In genomic region chr3:182490601-182491485, GRCh38 we compare ENCODE assay signal across 8 cellular contexts.
DNase-seq lines count a peak whose midpoint lies in the region; ATAC-seq and TF ChIP-seq lines count a peak whose summit lies in the region.

No MANE protein-coding gene starts in this region.

- peak; percentile 46 for TF ChIP-seq CTCF in GM06990 (IDR thresholded peaks at IDR 0.05; ENCODE audit: insufficient read depth, low read length, poor library complexity, severe bottlenecking)

- in situ Hi-C loops in SK-MEL-5 (cut with HindIII; ENCODE audit: low pct_unique_long_range_greater_than_20kb, low sequenced_read_pairs) = loop anchor here (25.0 kb wide), 1 partner anchor 104 kb away; no protein-coding TSS in a partner anchor

- H3K36me3 ChIP-seq in GM06990 (ENCODE audit: control insufficient read depth, insufficient read depth, low read length) = no peaks in the 10 kb centered on the region

- no peaks in the 10 kb centered on the region; the same call in 1 of the 2 replicates for H3K27me3 ChIP-seq in GM06990 (replicated peaks; ENCODE audit: control insufficient read depth, insufficient read depth, low read length)

- DNase-seq in GM06990 (ENCODE audit: extremely low read depth, insufficient read length) (no peak), NCI-H1105 treated with DMSO at 0.1 percent for 48 hours (lab: John Stamatoyannopoulos, UW) (peak; percentile 100), SK-MEL-5 (ENCODE audit: low read depth, low spot score) (peak; percentile 73), iPS-NIHi7 (ENCODE audit: extremely low spot score) (peak; percentile 41), AG08396 (ENCODE audit: low spot score) (no peak)

- ATAC-seq in GM18502 (IDR thresholded peaks at IDR 0.05; ENCODE audit: poor library complexity, unreplicated experiment) (no peak), GM18907 (IDR thresholded peaks at IDR 0.05; ENCODE audit: unreplicated experiment) (no peak), HG03139 (IDR thresholded peaks at IDR 0.05; ENCODE audit: unreplicated experiment) (no peak)

- H3K4me3 ChIP-seq in GM06990 (replicated peaks; ENCODE audit: low read depth, low read length) = no peak overlapping the region

Comparison
In these comparisons a context has a peak if more than half of its experiments do, and no peak if none do; other contexts are left out.
1. DNase-seq: peak in NCI-H1105 treated with DMSO at 0.1 percent for 48 hours (single experiment), SK-MEL-5 (single experiment) and iPS-NIHi7 (single experiment); none in GM06990 (single experiment) and AG08396 (single experiment).